ENCODE assay signal across 16 cellular contexts in genomic region chr5:26343801-26344310, GRCh38.
DNase-seq lines count a peak whose midpoint lies in the region; ATAC-seq and TF ChIP-seq lines count a peak whose summit lies in the region.
"Had no signal": no experiment of that assay in that cellular context is flagged by ENCODE, and none has a peak within 500 bp of the region (broad histone marks: within the 10 kb centered on the region; RNA-seq: fewer than 3 reads in every experiment).

No MANE protein-coding gene starts in this region.

- H3K9me3 Mint-ChIP-seq in neural progenitor cell: peaks cover 8% of the 10 kb centered on the region

- H3K27ac ChIP-seq in Karpas-422 (ENCODE audit: low read length) (no peak overlapping the region), neural progenitor cell (no peak overlapping the region), left ventricle myocardium inferior (replicated peaks) (no peak overlapping the region)
- H3K27ac ChIP-seq: BLaER1 treated with 17β-estradiol and CSF1 and Interleukin-3, amounts not matched to agents 10 nM and 100 nM; GM23248 had no signal

- DNase-seq in Karpas-422 (no peak), NCI-H82 (lab: John Stamatoyannopoulos, UW) (peak; percentile 68), cerebellar cortex (ENCODE audit: low spot score) (peak; percentile 5), Right ventricle myocardium superior (no peak), neural progenitor cell (ENCODE audit: low spot score) (no peak), left ventricle myocardium inferior (no peak)
- DNase-seq: CD8-positive, alpha-beta T cell; COR-L47; DMS 273 treated with DMSO at 0.1 percent for 48 hours; DMS53; DND-41; EL; GM23248 had no signal

- no peaks in the 10 kb centered on the region for H3K27me3 Mint-ChIP-seq in neural progenitor cell (ENCODE audit: insufficient read depth, low read depth)
- H3K27me3 Mint-ChIP-seq: B cell had no signal

- H3K9ac ChIP-seq in Karpas-422 (ENCODE audit: low read length) (no peak overlapping the region), neural progenitor cell (no peak overlapping the region)
- H3K9ac ChIP-seq: BLaER1 treated with 17β-estradiol and CSF1 and Interleukin-3, amounts not matched to agents 10 nM and 100 nM; GM23248 had no signal

- no peaks in the 10 kb centered on the region for H3K36me3 ChIP-seq in Karpas-422 (ENCODE audit: insufficient read depth, low read length)
- H3K36me3 ChIP-seq in neural progenitor cell: no peaks in the 10 kb centered on the region
- H3K36me3 ChIP-seq in left ventricle myocardium inferior: no peaks in the 10 kb centered on the region
- H3K36me3 ChIP-seq: BLaER1 treated with 17β-estradiol and CSF1 and Interleukin-3, amounts not matched to agents 10 nM and 100 nM; HAP-1 had no signal

- H3K4me1 Mint-ChIP-seq in neural progenitor cell: no peaks in the 10 kb centered on the region
- H3K4me1 Mint-ChIP-seq: B cell had no signal

- H3K9me2 ChIP-seq in Karpas-422 (replicated peaks; ENCODE audit: insufficient read depth, low read length): no peaks in the 10 kb centered on the region

- no peak overlapping the region for H3K4me2 ChIP-seq in Karpas-422 (ENCODE audit: low read depth, low read length, poor library complexity, severe bottlenecking)
- no peak overlapping the region for H3K4me2 ChIP-seq in neural progenitor cell
- H3K4me2 ChIP-seq: BLaER1 treated with 17β-estradiol and CSF1 and Interleukin-3, amounts not matched to agents 10 nM and 100 nM had no signal

- H3K9me3 ChIP-seq in Karpas-422 (ENCODE audit: low read length) (peaks cover 20% of the 10 kb centered on the region), neural progenitor cell (ENCODE audit: low read depth) (no peaks in the 10 kb centered on the region), left ventricle myocardium inferior (replicated peaks) (peaks cover 10% of the 10 kb centered on the region)
- H3K9me3 ChIP-seq: HAP-1 had no signal

- H3K4me3 ChIP-seq in Karpas-422 (ENCODE audit: low read length) (no peak overlapping the region), neural progenitor cell (no peak overlapping the region), left ventricle myocardium inferior (no peak overlapping the region)
- H3K4me3 ChIP-seq: BLaER1 treated with 17β-estradiol and CSF1 and Interleukin-3, amounts not matched to agents 10 nM and 100 nM; GM23248; HAP-1 had no signal

- no peaks in the 10 kb centered on the region for H3F3A ChIP-seq in neural progenitor cell (ENCODE audit: low read depth)

- no peak overlapping the region for H3K27ac Mint-ChIP-seq in neural progenitor cell
- H3K27ac Mint-ChIP-seq: B cell; CD8-positive, alpha-beta T cell had no signal

- intact Hi-C loops in Right ventricle myocardium superior (cut with DNase I) (no loop called here), left ventricle myocardium inferior (cut with micrococcal nuclease) (no loop called here)

- no peak overlapping the region for H3K4me3 Mint-ChIP-seq in neural progenitor cell
- H3K4me3 Mint-ChIP-seq: B cell; CD8-positive, alpha-beta T cell had no signal

- H2AFZ ChIP-seq in Karpas-422 (ENCODE audit: low read length) (peak overlapping the region; percentile 65; the same call in 1 of the 2 replicates), neural progenitor cell (replicated peaks) (no peak overlapping the region)
- H2AFZ ChIP-seq: GM23248 had no signal

- TF ChIP-seq CTCF in neural progenitor cell (IDR thresholded peaks at IDR 0.05): no peak
- TF ChIP-seq CTCF in left ventricle myocardium inferior (IDR thresholded peaks at IDR 0.05; ENCODE audit: borderline replicate concordance): no peak

- no peaks in the 10 kb centered on the region for H3K27me3 ChIP-seq in Karpas-422 (ENCODE audit: low read length)
- no peaks in the 10 kb centered on the region for H3K27me3 ChIP-seq in neural progenitor cell
- H3K27me3 ChIP-seq in left ventricle myocardium inferior (ENCODE audit: low read depth): no peaks in the 10 kb centered on the region
- H3K27me3 ChIP-seq: BLaER1 treated with 17β-estradiol and CSF1 and Interleukin-3, amounts not matched to agents 10 nM and 100 nM had no signal

- no peak for ATAC-seq in Right ventricle myocardium superior (ENCODE audit: poor library complexity)
- ATAC-seq: CD8-positive, alpha-beta T cell had no signal

- no peaks in the 10 kb centered on the region for H4K20me1 ChIP-seq in Karpas-422 (ENCODE audit: insufficient read depth, low read depth, low read length)
- no peaks in the 10 kb centered on the region for H4K20me1 ChIP-seq in neural progenitor cell (ENCODE audit: low read depth)
- H4K20me1 ChIP-seq: BLaER1 treated with 17β-estradiol and CSF1 and Interleukin-3, amounts not matched to agents 10 nM and 100 nM had no signal

- H3K4me1 ChIP-seq in Karpas-422 (ENCODE audit: low read length): peaks cover 1% of the 10 kb centered on the region; the same call in 1 of the 2 replicates
- H3K4me1 ChIP-seq in neural progenitor cell: no peaks in the 10 kb centered on the region
- H3K4me1 ChIP-seq in left ventricle myocardium inferior: no peaks in the 10 kb centered on the region
- H3K4me1 ChIP-seq: HAP-1 had no signal

- H3K36me3 Mint-ChIP-seq in neural progenitor cell: no peaks in the 10 kb centered on the region
- H3K36me3 Mint-ChIP-seq: CD8-positive, alpha-beta T cell had no signal

- no peaks in the 10 kb centered on the region for H3K79me2 ChIP-seq in Karpas-422 (ENCODE audit: low read length)
- no peaks in the 10 kb centered on the region for H3K79me2 ChIP-seq in neural progenitor cell (ENCODE audit: low read depth)

Comparison
In these comparisons a context has a peak if more than half of its experiments do, and no peak if none do; other contexts are left out.
1. DNase-seq: peak in NCI-H82 (single experiment) and cerebellar cortex (single experiment); none in Karpas-422 (single experiment), Right ventricle myocardium superior (single experiment), neural progenitor cell (single experiment) and left ventricle myocardium inferior (single experiment).